ENCODE assay signal across 8 cellular contexts in the genomic region with DNA sequence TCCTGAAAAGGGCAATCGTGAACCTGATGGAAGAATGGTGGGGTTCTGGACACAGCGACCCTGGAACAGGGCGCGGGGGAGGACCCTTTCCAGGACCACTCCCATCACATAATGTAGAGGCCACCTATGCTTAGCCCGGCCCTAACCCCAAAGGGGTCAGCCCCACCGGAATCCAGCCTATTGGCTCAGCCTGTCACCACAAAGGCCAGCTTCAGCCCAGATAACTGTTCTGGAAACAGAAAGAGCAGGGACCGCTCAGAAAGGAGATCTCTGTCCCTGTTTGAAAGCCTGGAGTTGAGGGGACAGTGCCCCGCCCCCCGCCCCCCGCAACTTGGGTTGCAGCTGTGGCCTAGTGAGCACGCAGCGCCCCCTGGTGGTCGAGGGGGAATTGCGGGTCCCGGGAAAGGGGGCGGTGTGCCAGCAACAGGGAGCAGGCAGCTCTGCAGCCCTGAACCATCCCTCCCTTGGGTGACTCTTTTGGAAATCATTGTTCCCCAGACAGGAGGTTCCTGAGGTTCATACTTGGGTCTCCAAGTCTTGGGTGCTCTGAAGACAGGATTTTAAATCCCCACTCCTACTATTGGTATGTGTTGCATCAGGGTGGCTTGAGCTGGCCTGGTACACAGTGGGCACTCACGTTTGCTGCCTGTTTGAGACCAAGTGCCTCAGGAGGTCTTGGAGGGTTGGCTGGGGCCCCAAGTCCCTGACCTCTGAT. TPM values are rescaled to one million over a fixed set of nuclear protein-coding genes. Genes with fewer than 3 reads are reported as not detected.
DNase-seq lines count a peak whose midpoint lies in the region; ATAC-seq and TF ChIP-seq lines count a peak whose summit lies in the region.

No MANE protein-coding gene starts in this region.

- no peaks in the 10 kb centered on the region for H3K27me3 ChIP-seq in PC-3 (ENCODE audit: low read length)
- no peaks in the 10 kb centered on the region for H3K27me3 ChIP-seq in osteoblast (ENCODE audit: insufficient read depth, low read length)
- no peaks in the 10 kb centered on the region for H3K27me3 ChIP-seq in thoracic aorta (replicated peaks; ENCODE audit: insufficient read depth)

- H2AFZ ChIP-seq in PC-3 (ENCODE audit: low read length) (no peak overlapping the region), osteoblast (ENCODE audit: low read length) (no peak overlapping the region)

- no peaks in the 10 kb centered on the region for H3K9me3 Mint-ChIP-seq in activated T-helper 17 cell treated with anti-CD3 and anti-CD28 coated beads, Interleukin-2, amount 50 U/mL, for 72 hours

- BruUV-seq in PC-3 (replicated peaks; lab: Mats Ljungman, UMichigan), result no TSS peak

- POLR2A ChIA-PET in PC-3 (lab: Charles Lee; ENCODE audit: unreplicated experiment), result no interaction called here

- DNase-seq in AG20443 (ENCODE audit: low spot score), result peak; percentile 90
- DNase-seq in GM19238 (ENCODE audit: insufficient read length, low spot score), result peak; percentile 84
- DNase-seq in PC-3, result peak; percentile 61
- peak; percentile 30 to 79 for DNase-seq in foreskin fibroblast
- peak; percentile 97 for DNase-seq in osteoblast (ENCODE audit: insufficient read length, low spot score, missing footprints)
- DNase-seq in thoracic aorta (ENCODE audit: low spot score), result no peak

- no peaks in the 10 kb centered on the region for H3F3A ChIP-seq in PC-3 (ENCODE audit: low read length, unreplicated experiment)

- H3K9me2 ChIP-seq in PC-3 (replicated peaks; ENCODE audit: low read length), result no peaks in the 10 kb centered on the region

- H4K20me1 ChIP-seq in PC-3 (ENCODE audit: low read length) (no peaks in the 10 kb centered on the region), osteoblast (ENCODE audit: insufficient read depth, low read length) (no peaks in the 10 kb centered on the region)

- H3K4me1 ChIP-seq in PC-3 (ENCODE audit: insufficient read depth, low read length), result no peaks in the 10 kb centered on the region
- no peaks in the 10 kb centered on the region for H3K4me1 ChIP-seq in osteoblast (ENCODE audit: insufficient read depth, low read length)
- peaks cover 4 to 12% of the 10 kb centered on the region in 2 donors for H3K4me1 ChIP-seq in thoracic aorta (ENCODE audit: control insufficient read depth in 1 of 2, low read depth in 2 of 2)

- intact Hi-C loops in PC-3 (cut with micrococcal nuclease), result loop anchor here (1.0 kb wide), 1 partner anchor 35 kb away; no protein-coding TSS in a partner anchor

- H3K36me3 ChIP-seq in PC-3 (ENCODE audit: low read depth, low read length) (no peaks in the 10 kb centered on the region), osteoblast (ENCODE audit: insufficient read depth, low read length) (no peaks in the 10 kb centered on the region), thoracic aorta (no peaks in the 10 kb centered on the region)

- no peaks in the 10 kb centered on the region for H3K36me3 Mint-ChIP-seq in activated T-helper 17 cell treated with anti-CD3 and anti-CD28 coated beads, Interleukin-2, amount 50 U/mL, for 72 hours (ENCODE audit: low read depth)

- peak; percentile 98 for TF ChIP-seq CTCF in PC-3 (conservative IDR thresholded peaks at IDR 0.05; ENCODE audit: low read depth, low read length)
- TF ChIP-seq CTCF in foreskin fibroblast (IDR thresholded peaks at IDR 0.05; ENCODE audit: low read depth, low read length), result peak; percentile 91
- TF ChIP-seq CTCF in osteoblast (IDR thresholded peaks at IDR 0.05; ENCODE audit: extremely low read depth, low read depth, low read length), result peak; percentile 86
- peak; percentile 96 for TF ChIP-seq CTCF in thoracic aorta (IDR thresholded peaks at IDR 0.05)

- no peaks in the 10 kb centered on the region for H3K9me3 ChIP-seq in PC-3 (ENCODE audit: low read length)
- H3K9me3 ChIP-seq in osteoblast (ENCODE audit: low read depth, low read length), result no peaks in the 10 kb centered on the region
- H3K9me3 ChIP-seq in thoracic aorta, result no peaks in the 10 kb centered on the region

- no peaks in the 10 kb centered on the region for H3K4me1 Mint-ChIP-seq in activated T-helper 17 cell treated with anti-CD3 and anti-CD28 coated beads, Interleukin-2, amount 50 U/mL, for 72 hours

- H3K9ac ChIP-seq in PC-3 (ENCODE audit: low read length), result no peak overlapping the region

- no peak overlapping the region for H3K27ac Mint-ChIP-seq in activated T-helper 17 cell treated with anti-CD3 and anti-CD28 coated beads, Interleukin-2, amount 50 U/mL, for 72 hours

- no peak overlapping the region for H3K4me3 ChIP-seq in PC-3 (ENCODE audit: low read length)
- no peak overlapping the region for H3K4me3 ChIP-seq in foreskin fibroblast (ENCODE audit: low read depth in 1 of 2, low read length in 2 of 2)
- H3K4me3 ChIP-seq in osteoblast (ENCODE audit: insufficient read depth, low read length), result no peak overlapping the region
- peak overlapping the region; percentile 31 for H3K4me3 ChIP-seq in thoracic aorta

- H3K27me3 Mint-ChIP-seq in activated T-helper 17 cell treated with anti-CD3 and anti-CD28 coated beads, Interleukin-2, amount 50 U/mL, for 72 hours, result peaks cover 4% of the 10 kb centered on the region

- H3K4me2 ChIP-seq in PC-3 (ENCODE audit: low read length), result no peak overlapping the region
- H3K4me2 ChIP-seq in osteoblast (ENCODE audit: insufficient read depth, low read length), result no peak overlapping the region

- no peak overlapping the region for H3K27ac ChIP-seq in PC-3 (ENCODE audit: low read length)
- no peak overlapping the region for H3K27ac ChIP-seq in osteoblast (ENCODE audit: low read depth, low read length)
- no peak overlapping the region for H3K27ac ChIP-seq in thoracic aorta

- no peak overlapping the region for H3K4me3 Mint-ChIP-seq in activated T-helper 17 cell treated with anti-CD3 and anti-CD28 coated beads, Interleukin-2, amount 50 U/mL, for 72 hours

- H3K79me2 ChIP-seq in PC-3 (ENCODE audit: low read length) (no peaks in the 10 kb centered on the region), osteoblast (ENCODE audit: insufficient read depth, low read length) (no peaks in the 10 kb centered on the region)

- ATAC-seq in PC-3 (peak; percentile 33), thoracic aorta (ENCODE audit: insufficient number of reproducible peaks, low FRiP score, low read depth) (no peak), GM21423 (IDR thresholded peaks at IDR 0.05; ENCODE audit: unreplicated experiment) (no peak)
- peak; percentile 68 for ATAC-seq in activated T-helper 17 cell treated with anti-CD3 and anti-CD28 coated beads, Interleukin-2, amount 50 U/mL, for 72 hours (replicated peaks)

- CTCF ChIA-PET in PC-3 (lab: Charles Lee), result interaction anchor here (0.5 to 2.2 kb wide), 6 partner anchors 11 to 132 kb away, joined by 3 to 22 read pairs (median 6); no protein-coding TSS in a partner anchor

RNA-seq across cellular contexts. Expression of a gene that starts 1.5 kb away (rescaled TPM):
- total RNA-seq in PC-3 (2014; rRNA removed), result not detected in 2 replicates
- total RNA-seq in activated T-helper 17 cell treated with anti-CD3 and anti-CD28 coated beads, Interleukin-2, amount 50 U/mL, for 72 hours, result not detected
- under 0.01 TPM in 1 of 2 replicates, not detected in the other for total RNA-seq in osteoblast
- 10 to 100 TPM; 12.2 to 45.5 TPM for total RNA-seq in thoracic aorta

RNA-seq across cellular contexts. Expression of a gene that starts 21.6 kb away (rescaled TPM):
- not detected in 2 replicates for total RNA-seq in PC-3 (2014; rRNA removed)
- total RNA-seq in activated T-helper 17 cell treated with anti-CD3 and anti-CD28 coated beads, Interleukin-2, amount 50 U/mL, for 72 hours, result not detected
- total RNA-seq in osteoblast, result not detected in 2 replicates
- total RNA-seq in thoracic aorta, result 1 to 10 TPM; 4.6 to 6.5 TPM

RNA-seq across cellular contexts. Expression of a gene that starts 29.1 kb away (rescaled TPM):
- 0.11 TPM in 1 of 2 replicates, not detected in the other for total RNA-seq in PC-3 (2014; rRNA removed)
- total RNA-seq in activated T-helper 17 cell treated with anti-CD3 and anti-CD28 coated beads, Interleukin-2, amount 50 U/mL, for 72 hours, result not detected
- 3.5 and 11.2 TPM in 2 replicates for total RNA-seq in osteoblast
- 100 to 1,000 TPM; 113 to 177 TPM for total RNA-seq in thoracic aorta

RNA-seq across cellular contexts. Expression of a gene that starts 47.7 kb away (rescaled TPM):
- total RNA-seq in PC-3 (2014; rRNA removed) (not detected in 2 replicates), osteoblast (not detected in 2 replicates), thoracic aorta (not detected)
- not detected for total RNA-seq in activated T-helper 17 cell treated with anti-CD3 and anti-CD28 coated beads, Interleukin-2, amount 50 U/mL, for 72 hours

RNA-seq across cellular contexts. Expression of a gene that starts 56.7 kb away (rescaled TPM):
- total RNA-seq in PC-3 (2014; rRNA removed) (244 and 307 TPM in 2 replicates), osteoblast (15.3 and 18.5 TPM in 2 replicates), thoracic aorta (10 to 100 TPM in 1 of 2 donors, 1 to 10 TPM in 1; 7.8 to 20.4 TPM)
- total RNA-seq in activated T-helper 17 cell treated with anti-CD3 and anti-CD28 coated beads, Interleukin-2, amount 50 U/mL, for 72 hours, result 10 to 100 TPM; 40.7 to 66.0 TPM

Comparison
In these comparisons a context has a peak if more than half of its experiments do, and no peak if none do; other contexts are left out.
1. ATAC-seq: peak in PC-3 (single experiment) and activated T-helper 17 cell treated with anti-CD3 and anti-CD28 coated beads, Interleukin-2, amount 50 U/mL, for 72 hours (single experiment); none in thoracic aorta (single experiment) and GM21423 (single experiment).
2. RNA of a gene that starts 1.5 kb away (total RNA-seq): 12.2 to 45.5 TPM in thoracic aorta; not detected in PC-3, not detected in activated T-helper 17 cell treated with anti-CD3 and anti-CD28 coated beads, Interleukin-2, amount 50 U/mL, for 72 hours and under 0.01 TPM in osteoblast; every median in the first group is over 10 times any median in the second.
3. Peak in every context shown above with its lines, with median percentiles within 50 percentile points of each other: CTCF ChIP-seq.